In the genomic region with DNA sequence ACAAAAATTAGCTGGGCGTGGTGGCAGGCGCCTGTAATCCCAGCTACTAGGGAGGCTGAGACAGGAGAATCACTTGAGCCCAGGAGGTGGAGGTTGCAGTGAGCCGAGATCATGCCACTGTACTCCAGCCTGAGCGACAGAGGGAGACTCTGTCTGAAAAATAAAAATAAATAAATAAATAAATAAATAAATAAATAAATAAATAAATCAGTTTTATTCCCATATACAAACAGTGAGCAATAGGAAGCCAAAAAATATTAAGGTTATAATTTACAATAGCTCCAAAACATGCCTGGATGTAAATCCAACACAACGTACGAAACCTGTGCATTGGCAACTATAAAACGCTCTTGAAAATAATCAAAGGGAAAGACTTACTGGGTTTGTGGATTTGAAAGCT, we compare ENCODE assay signal across 2 cellular contexts. TPM values are rescaled to one million over a fixed set of nuclear protein-coding genes. Genes with fewer than 3 reads are reported as not detected.
"Had no signal": no experiment of that assay in that cellular context is flagged by ENCODE, and none has a peak within 500 bp of the region (broad histone marks: within the 10 kb centered on the region; RNA-seq: fewer than 3 reads in every experiment).

No MANE protein-coding gene starts in this region.

RNA-seq across cellular contexts. Expression of a gene that starts 30.8 kb away (rescaled TPM):
- total RNA-seq: G401, GM12878 had no signal
